In genomic region chr4:121484633-121485032, GRCh38 we compare ENCODE assay signal across 8 cellular contexts.
A peak's percentile ranks its signal among the peaks of the same experiment; 100 is the strongest.
DNase-seq lines count a peak whose midpoint lies in the region; ATAC-seq and TF ChIP-seq lines count a peak whose summit lies in the region.

No MANE protein-coding gene starts in this region.

- H3K27me3 ChIP-seq in right cardiac atrium (ENCODE audit: control insufficient read depth, insufficient read depth) (no peaks in the 10 kb centered on the region), thoracic aorta (replicated peaks; ENCODE audit: insufficient read depth) (no peaks in the 10 kb centered on the region)

- H3K9me3 ChIP-seq in right cardiac atrium (ENCODE audit: control insufficient read depth, low read length) (no peaks in the 10 kb centered on the region), thoracic aorta (no peaks in the 10 kb centered on the region)

- DNase-seq in stimulated activated CD4-positive, alpha-beta T cell treated with anti-CD3 and anti-CD28 coated beads, Interleukin-1b, Interleukin-23, amount 100 ng/mL, for 48 hours, result peak; percentile 7
- DNase-seq in stimulated activated CD4-positive, alpha-beta T cell treated with anti-CD3 and anti-CD28 coated beads, Interleukin-4, amount 100 ng/mL, for 24 hours, result no peak
- no peak for DNase-seq in activated B cell treated with CpG ODN at 0.5 μM for 24 hours
- peak in 2 of 3 donors; percentile 12 to 55 for DNase-seq in right cardiac atrium
- DNase-seq in thoracic aorta (ENCODE audit: low spot score), result no peak

- TF ChIP-seq EP300 in Ishikawa (IDR thresholded peaks at IDR 0.05; ENCODE audit: borderline replicate concordance), result no peak

- H3K4me1 ChIP-seq in right cardiac atrium (ENCODE audit: control insufficient read depth, insufficient read depth, low read length), result no peaks in the 10 kb centered on the region
- H3K4me1 ChIP-seq in thoracic aorta (ENCODE audit: control insufficient read depth in 1 of 2, low read depth in 2 of 2), result no peaks in the 10 kb centered on the region

- no peaks in the 10 kb centered on the region for H3K9me3 Mint-ChIP-seq in activated B cell treated with CpG ODN at 0.5 μM for 24 hours

- no peak overlapping the region for H3K4me3 Mint-ChIP-seq in activated B cell treated with CpG ODN at 0.5 μM for 24 hours

- H3K27ac ChIP-seq in right cardiac atrium (ENCODE audit: low read length), result no peak overlapping the region
- no peak overlapping the region for H3K27ac ChIP-seq in thoracic aorta

- intact Hi-C loops in activated B cell treated with CpG ODN at 0.5 μM for 24 hours (cut with micrococcal nuclease) (loop anchor here (1.0 to 5.0 kb wide), 2 partner anchors 173 to 242 kb away; no protein-coding TSS in a partner anchor), right cardiac atrium (cut with DNase I) (loop anchor here in 3 of 4 donors (10.0 kb wide), 2 partner anchors 170 to 250 kb away; no protein-coding TSS in a partner anchor)

- TF ChIP-seq CTCF in activated B cell treated with CpG ODN at 0.5 μM for 24 hours (IDR thresholded peaks at IDR 0.05), result no peak
- peak; percentile 40 for TF ChIP-seq CTCF in thoracic aorta (IDR thresholded peaks at IDR 0.05)

- no peaks in the 10 kb centered on the region for H3K4me1 Mint-ChIP-seq in activated B cell treated with CpG ODN at 0.5 μM for 24 hours

- H3K27me3 Mint-ChIP-seq in activated B cell treated with CpG ODN at 0.5 μM for 24 hours, result peaks cover 2% of the 10 kb centered on the region

- 5% methylated on average over 1 of the region's 1 CpG for WGBS in right cardiac atrium

- POLR2A ChIA-PET in activated B cell treated with CpG ODN at 0.5 μM for 24 hours (lab: Charles Lee), result no interaction called here

- H3K4me3 ChIP-seq in right cardiac atrium (ENCODE audit: low read length), result no peak overlapping the region
- no peak overlapping the region for H3K4me3 ChIP-seq in thoracic aorta

- no peaks in the 10 kb centered on the region for H3K36me3 Mint-ChIP-seq in activated B cell treated with CpG ODN at 0.5 μM for 24 hours (ENCODE audit: low read depth)

- TF ChIP-seq RAD21 in Ishikawa (IDR thresholded peaks at IDR 0.05; ENCODE audit: low read depth), result peak; percentile 62

- ATAC-seq in GM21825 (IDR thresholded peaks at IDR 0.05; ENCODE audit: unreplicated experiment), result peak; percentile 84
- ATAC-seq in activated B cell treated with CpG ODN at 0.5 μM for 24 hours (ENCODE audit: low read depth), result peak; percentile 54
- ATAC-seq in right cardiac atrium, result peak; percentile 67 to 82
- no peak for ATAC-seq in thoracic aorta (ENCODE audit: insufficient number of reproducible peaks, low FRiP score, low read depth)
- no peak for ATAC-seq in HG03460 (IDR thresholded peaks at IDR 0.05; ENCODE audit: unreplicated experiment)

- H3K36me3 ChIP-seq in thoracic aorta, result no peaks in the 10 kb centered on the region

- CTCF ChIA-PET in activated B cell treated with CpG ODN at 0.5 μM for 24 hours (lab: Charles Lee), result interaction anchor here (0.6 to 1.0 kb wide), 3 partner anchors 242 to 504 kb away, joined by 3 read pairs; no protein-coding TSS in a partner anchor

- H3K27ac Mint-ChIP-seq in activated B cell treated with CpG ODN at 0.5 μM for 24 hours, result no peak overlapping the region

TF ChIP-seq in Ishikawa, 13 proteins besides CTCF, POLR2A, EP300 and RAD21:
- no peak for TF ChIP-seq USF1 (IDR thresholded peaks at IDR 0.05)
- TF ChIP-seq TEAD4 (IDR thresholded peaks at IDR 0.05), result no peak

Comparison
In these comparisons a context has a peak if more than half of its experiments do, and no peak if none do; other contexts are left out.
1. DNase-seq: peak in stimulated activated CD4-positive, alpha-beta T cell treated with anti-CD3 and anti-CD28 coated beads, Interleukin-1b, Interleukin-23, amount 100 ng/mL, for 48 hours (single experiment) and right cardiac atrium (2 of 3); none in stimulated activated CD4-positive, alpha-beta T cell treated with anti-CD3 and anti-CD28 coated beads, Interleukin-4, amount 100 ng/mL, for 24 hours (single experiment), activated B cell treated with CpG ODN at 0.5 μM for 24 hours (single experiment) and thoracic aorta (single experiment).
2. ATAC-seq: peak in GM21825 (single experiment), activated B cell treated with CpG ODN at 0.5 μM for 24 hours (single experiment) and right cardiac atrium (2 of 2); none in thoracic aorta (single experiment) and HG03460 (single experiment).